Comparison of ENCODE assay signal across 9 cellular contexts in the genomic region with DNA sequence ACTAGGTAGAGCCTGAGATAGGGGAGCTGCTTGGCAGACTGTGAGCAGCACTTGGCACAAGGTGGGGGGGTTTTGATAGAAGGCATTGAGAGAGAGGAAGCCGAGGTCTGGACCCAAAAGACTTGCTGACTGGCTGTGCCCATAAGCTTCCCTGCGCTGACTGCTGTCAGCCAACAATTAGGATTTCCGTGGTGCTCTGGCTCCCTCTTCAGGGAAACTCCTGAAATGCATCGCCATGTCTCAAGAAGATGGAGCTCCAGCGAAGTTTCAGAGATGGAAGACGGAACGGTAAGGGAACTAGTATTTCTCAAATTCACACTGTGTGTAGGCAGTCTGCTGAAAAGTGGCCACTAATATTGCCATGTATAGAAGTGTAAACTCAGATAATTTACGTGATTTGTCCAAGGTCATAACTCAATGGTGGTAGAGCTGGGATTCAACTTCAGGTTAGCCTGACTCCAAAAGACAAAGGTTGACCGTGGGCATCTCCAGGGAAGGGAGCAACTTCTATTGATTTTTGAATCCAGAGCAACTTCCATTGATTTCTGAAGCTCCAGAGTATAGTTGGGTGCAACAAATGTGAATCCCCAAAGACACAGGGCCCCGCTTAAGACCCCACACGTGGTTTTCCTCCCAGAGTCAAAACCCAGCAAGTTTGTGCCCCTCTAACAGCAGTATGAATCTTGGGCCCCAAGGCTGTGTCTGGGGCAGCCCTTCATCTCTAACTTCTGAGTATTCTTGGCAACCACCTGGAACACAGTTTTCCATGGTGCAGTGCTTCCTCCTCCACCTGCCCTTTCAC. TPM values are rescaled to one million over a fixed set of nuclear protein-coding genes. Genes with fewer than 3 reads are reported as not detected.
DNase-seq lines count a peak whose midpoint lies in the region; ATAC-seq and TF ChIP-seq lines count a peak whose summit lies in the region.
"Had no signal": no experiment of that assay in that cellular context is flagged by ENCODE, and none has a peak within 500 bp of the region (broad histone marks: within the 10 kb centered on the region; RNA-seq: fewer than 3 reads in every experiment).

No MANE protein-coding gene starts in this region.

- intact Hi-C loops in tibial artery (cut with DNase I; ENCODE audit: low total_unique reads) = loop anchor here (5.0 kb wide), 1 partner anchor 271 kb away; no protein-coding TSS in a partner anchor

- H3K27me3 Mint-ChIP-seq in activated T-helper 17 cell treated with anti-CD3 and anti-CD28 coated beads, Interleukin-2, amount 50 U/mL, for 72 hours = peaks cover 4% of the 10 kb centered on the region

- peak; percentile 35 for DNase-seq in GM04504 (ENCODE audit: low read depth)
- peak; percentile 77 for DNase-seq in KBM-7
- peak; percentile 85 for DNase-seq in SHP77 treated with DMSO at 0.1 percent for 48 hours (lab: John Stamatoyannopoulos, UW)
- DNase-seq in tibial artery = peak; percentile 79 to 85

- TF ChIP-seq CTCF in gastroesophageal sphincter (IDR thresholded peaks at IDR 0.05) (peak; percentile 67 to 93 (median 79)), parathyroid adenoma (IDR thresholded peaks at IDR 0.05) (peak; percentile 77), tibial artery (IDR thresholded peaks at IDR 0.05) (peak; percentile 83 to 92)

- no peak overlapping the region for H3K9ac ChIP-seq in parathyroid adenoma

- WGBS in gastroesophageal sphincter (ENCODE audit: low coverage in 1 of 2), 2 donors = 30 to 44% methylated on average over 6 to 9 of the region's 11 CpGs

- peaks cover 0 to 13% (median 0%) of the 10 kb centered on the region in 3 donors for H3K4me1 ChIP-seq in gastroesophageal sphincter
- no peaks in the 10 kb centered on the region for H3K4me1 ChIP-seq in parathyroid adenoma
- no peaks in the 10 kb centered on the region for H3K4me1 ChIP-seq in tibial artery

- H3K9me3 ChIP-seq in gastroesophageal sphincter (no peaks in the 10 kb centered on the region), parathyroid adenoma (ENCODE audit: control insufficient read depth, low read length) (no peaks in the 10 kb centered on the region), tibial artery (no peaks in the 10 kb centered on the region)

- in situ Hi-C loops in KBM-7 (cut with MboI; ENCODE audit: low pct_unique_long_range_greater_than_20kb, low sequenced_read_pairs) = no loop called here

- no peak for TF ChIP-seq EP300 in gastroesophageal sphincter (IDR thresholded peaks at IDR 0.05)

- peak overlapping the region; percentile 52 for H3K4me3 Mint-ChIP-seq in activated T-helper 17 cell treated with anti-CD3 and anti-CD28 coated beads, Interleukin-2, amount 50 U/mL, for 72 hours

- no peaks in the 10 kb centered on the region for H3K9me3 Mint-ChIP-seq in activated T-helper 17 cell treated with anti-CD3 and anti-CD28 coated beads, Interleukin-2, amount 50 U/mL, for 72 hours

- no peak overlapping the region for H3K4me3 ChIP-seq in gastroesophageal sphincter
- no peak overlapping the region for H3K4me3 ChIP-seq in parathyroid adenoma (ENCODE audit: low read depth, low read length)
- H3K4me3 ChIP-seq in tibial artery = no peak overlapping the region

- peak overlapping the region; percentile 51 for H2AFZ ChIP-seq in parathyroid adenoma

- no peaks in the 10 kb centered on the region for H3K79me2 ChIP-seq in parathyroid adenoma

- H3K27me3 ChIP-seq in gastroesophageal sphincter (no peaks in the 10 kb centered on the region), parathyroid adenoma (ENCODE audit: control insufficient read depth, insufficient read depth, low read length) (no peaks in the 10 kb centered on the region), tibial artery (peaks cover 0 to 5% of the 10 kb centered on the region in 2 donors)

- no peak overlapping the region for H3K4me2 ChIP-seq in parathyroid adenoma (ENCODE audit: low read length)

- H3K36me3 ChIP-seq in gastroesophageal sphincter (no peaks in the 10 kb centered on the region), parathyroid adenoma (ENCODE audit: control insufficient read depth, insufficient read depth, low read length) (no peaks in the 10 kb centered on the region), tibial artery (no peaks in the 10 kb centered on the region)

- H3K4me1 Mint-ChIP-seq in activated T-helper 17 cell treated with anti-CD3 and anti-CD28 coated beads, Interleukin-2, amount 50 U/mL, for 72 hours = peaks cover 11% of the 10 kb centered on the region

- ATAC-seq in activated T-helper 17 cell treated with anti-CD3 and anti-CD28 coated beads, Interleukin-2, amount 50 U/mL, for 72 hours (replicated peaks) = peak; percentile 63
- ATAC-seq in gastroesophageal sphincter (peak; percentile 75), HG03097 (IDR thresholded peaks at IDR 0.05; ENCODE audit: low FRiP score, unreplicated experiment) (no peak)

- no peak overlapping the region for H3K27ac ChIP-seq in gastroesophageal sphincter
- no peak overlapping the region for H3K27ac ChIP-seq in parathyroid adenoma
- H3K27ac ChIP-seq in tibial artery = no peak overlapping the region

- no peak overlapping the region for H3K27ac Mint-ChIP-seq in activated T-helper 17 cell treated with anti-CD3 and anti-CD28 coated beads, Interleukin-2, amount 50 U/mL, for 72 hours

- no peak for TF ChIP-seq POLR2A in gastroesophageal sphincter (IDR thresholded peaks at IDR 0.05)

- no peaks in the 10 kb centered on the region for H3K36me3 Mint-ChIP-seq in activated T-helper 17 cell treated with anti-CD3 and anti-CD28 coated beads, Interleukin-2, amount 50 U/mL, for 72 hours (ENCODE audit: low read depth)

RNA-seq across cellular contexts. Expression of a gene that starts 44.5 kb away (rescaled TPM):
- total RNA-seq in activated T-helper 17 cell treated with anti-CD3 and anti-CD28 coated beads, Interleukin-2, amount 50 U/mL, for 72 hours = not detected
- total RNA-seq in gastroesophageal sphincter = 100 to 1,000 TPM in 1 of 4 donors, 1 to 10 TPM in 3; 2.2 to 103 (median 4.7) TPM
- total RNA-seq: mononuclear cell had no signal

RNA-seq across cellular contexts. Expression of a gene that starts 52.0 kb away (rescaled TPM):
- not detected for total RNA-seq in activated T-helper 17 cell treated with anti-CD3 and anti-CD28 coated beads, Interleukin-2, amount 50 U/mL, for 72 hours
- total RNA-seq in gastroesophageal sphincter = not detected
- total RNA-seq: mononuclear cell had no signal

RNA-seq across cellular contexts. Expression of a gene that starts 55.7 kb away (rescaled TPM):
- total RNA-seq in activated T-helper 17 cell treated with anti-CD3 and anti-CD28 coated beads, Interleukin-2, amount 50 U/mL, for 72 hours = not detected
- 1 to 10 TPM in 2 of 4 donors, not detected in 2; 1.4 to 3.3 TPM for total RNA-seq in gastroesophageal sphincter
- total RNA-seq: mononuclear cell had no signal

Comparison
In these comparisons a context has a peak if more than half of its experiments do, and no peak if none do; other contexts are left out.
1. DNase-seq: peak in every context shown above with its lines; median percentile 85 in SHP77 treated with DMSO at 0.1 percent for 48 hours; 82 in tibial artery; 77 in KBM-7; 35 in GM04504.